In genomic region chr22:29343313-29343805, GRCh38 we compare ENCODE assay signal across 10 cellular contexts. TPM values are rescaled to one million over a fixed set of nuclear protein-coding genes. Genes with fewer than 3 reads are reported as not detected.
DNase-seq lines count a peak whose midpoint lies in the region; ATAC-seq and TF ChIP-seq lines count a peak whose summit lies in the region.
"Had no signal": no experiment of that assay in that cellular context is flagged by ENCODE, and none has a peak within 500 bp of the region (broad histone marks: within the 10 kb centered on the region; RNA-seq: fewer than 3 reads in every experiment).

No MANE protein-coding gene starts in this region.

- H3K27ac Mint-ChIP-seq in activated T-cell treated with anti-CD3 and anti-CD28 coated beads, Interleukin-2, amount 50 U/mL, for 72 hours = no peak overlapping the region

- ATAC-seq in activated T-cell treated with anti-CD3 and anti-CD28 coated beads, Interleukin-2, amount 50 U/mL, for 72 hours (replicated peaks in 1 of 2) = peak; percentile 22 to 73
- ATAC-seq in Right ventricle myocardium superior (ENCODE audit: poor library complexity) (peak; percentile 79), upper lobe of left lung (ENCODE audit: low FRiP score in 2 of 2) (peak in 1 of 2 donors; percentile 1), GM21528 (IDR thresholded peaks at IDR 0.05; ENCODE audit: low FRiP score, unreplicated experiment) (no peak)

- peaks cover 0 to 16% (median 7%) of the 10 kb centered on the region in 4 donors for H3K4me1 ChIP-seq in upper lobe of left lung
- no peaks in the 10 kb centered on the region for H3K4me1 ChIP-seq in Peyer's patch

- TF ChIP-seq POLR2A in upper lobe of left lung (IDR thresholded peaks at IDR 0.05) = no peak
- TF ChIP-seq POLR2A in Peyer's patch (IDR thresholded peaks at IDR 0.05) = no peak

- TF ChIP-seq EP300 in upper lobe of left lung (IDR thresholded peaks at IDR 0.05) = no peak

- H3K9me3 ChIP-seq in upper lobe of left lung (no peaks in the 10 kb centered on the region), Peyer's patch (no peaks in the 10 kb centered on the region)
- H3K9me3 ChIP-seq: adrenal gland had no signal

- H3K4me3 ChIP-seq in upper lobe of left lung (no peak overlapping the region), Peyer's patch (no peak overlapping the region)
- H3K4me3 ChIP-seq: adrenal gland had no signal

- DNase-seq in activated T-cell treated with anti-CD3 and anti-CD28 coated beads, Interleukin-2, amount 50 U/mL, for 72 hours = no peak
- DNase-seq in activated T-cell treated with anti-CD3 and anti-CD28 coated beads for 4 hours (no peak), SK-N-DZ (ENCODE audit: low spot score) (peak; percentile 26), Right ventricle myocardium superior (peak; percentile 80), upper lobe of left lung (peak; percentile 79 to 82), COLO829 (ENCODE audit: low spot score) (no peak), Peyer's patch (no peak)

- H3K27ac ChIP-seq in upper lobe of left lung (no peak overlapping the region), Peyer's patch (no peak overlapping the region)

- peaks cover 3 to 14% of the 10 kb centered on the region in 2 donors for H3K36me3 Mint-ChIP-seq in activated T-cell treated with anti-CD3 and anti-CD28 coated beads, Interleukin-2, amount 50 U/mL, for 72 hours (ENCODE audit: insufficient read depth in 2 of 2)

- intact Hi-C loops in Right ventricle myocardium superior (cut with DNase I) = no loop called here

- H3K36me3 ChIP-seq in upper lobe of left lung (peaks cover 22 to 97% (median 77%) of the 10 kb centered on the region in 4 donors), Peyer's patch (peaks cover 0 to 96% (median 0%) of the 10 kb centered on the region in 3 donors)

- 79 to 84% methylated on average over 4 to 7 of the region's 7 CpGs for WGBS in upper lobe of left lung, 2 donors

- H3K27me3 ChIP-seq in upper lobe of left lung = no peaks in the 10 kb centered on the region
- H3K27me3 ChIP-seq in Peyer's patch = no peaks in the 10 kb centered on the region
- H3K27me3 ChIP-seq: adrenal gland had no signal

- H3K27me3 Mint-ChIP-seq in activated T-cell treated with anti-CD3 and anti-CD28 coated beads, Interleukin-2, amount 50 U/mL, for 72 hours (ENCODE audit: low read depth) = no peaks in the 10 kb centered on the region

- no peak overlapping the region for H3K4me3 Mint-ChIP-seq in activated T-cell treated with anti-CD3 and anti-CD28 coated beads, Interleukin-2, amount 50 U/mL, for 72 hours
- H3K4me3 Mint-ChIP-seq: nephron had no signal

- no peaks in the 10 kb centered on the region for H3K9me3 Mint-ChIP-seq in activated T-cell treated with anti-CD3 and anti-CD28 coated beads, Interleukin-2, amount 50 U/mL, for 72 hours
- H3K9me3 Mint-ChIP-seq: nephron had no signal

- H3K4me1 Mint-ChIP-seq in activated T-cell treated with anti-CD3 and anti-CD28 coated beads, Interleukin-2, amount 50 U/mL, for 72 hours (ENCODE audit: low read depth) = no peaks in the 10 kb centered on the region

- no peak for TF ChIP-seq CTCF in upper lobe of left lung (IDR thresholded peaks at IDR 0.05)
- no peak for TF ChIP-seq CTCF in Peyer's patch (IDR thresholded peaks at IDR 0.05)

RNA-seq across cellular contexts. Expression of gene RASL10A, which starts 27.9 kb away (rescaled TPM):
- under 1 TPM in 1 of 2 donors, not detected in 1; 0.84 TPM for total RNA-seq in activated T-cell treated with anti-CD3 and anti-CD28 coated beads, Interleukin-2, amount 50 U/mL, for 72 hours
- 1.0 TPM in 1 of 2 replicates, not detected in the other for polyA plus RNA-seq in SK-N-DZ (2014; cell fraction: cytosol; rRNA removed)
- 1.4 and 6.4 TPM in 2 replicates for polyA plus RNA-seq in SK-N-DZ (2014; cell fraction: nucleus; rRNA removed)
- 1.3 TPM for total RNA-seq in Right ventricle myocardium superior
- 10 to 100 TPM in 1 of 6 donors, 1 to 10 TPM in 5; 1.2 to 33.5 (median 2.0) TPM for total RNA-seq in upper lobe of left lung
- total RNA-seq in Peyer's patch = 1 to 10 TPM in 2 of 4 donors, under 1 TPM in 1, not detected in 1; 0.85 to 9.0 (median 5.6) TPM

RNA-seq across cellular contexts. Expression of gene GAS2L1, which starts 36.9 kb away (rescaled TPM):
- under 1 TPM; 0.41 to 0.79 TPM for total RNA-seq in activated T-cell treated with anti-CD3 and anti-CD28 coated beads, Interleukin-2, amount 50 U/mL, for 72 hours
- 4.5 and 4.6 TPM in 2 replicates for polyA plus RNA-seq in SK-N-DZ (2014; cell fraction: cytosol; rRNA removed)
- 7.8 and 10.7 TPM in 2 replicates for polyA plus RNA-seq in SK-N-DZ (2014; cell fraction: nucleus; rRNA removed)
- 24.4 TPM for total RNA-seq in Right ventricle myocardium superior
- total RNA-seq in upper lobe of left lung = 10 to 100 TPM; 14.4 to 63.4 (median 36.1) TPM
- 10 to 100 TPM; 20.6 to 63.1 (median 35.6) TPM for total RNA-seq in Peyer's patch

RNA-seq across cellular contexts. Expression of gene AP1B1, which starts 45.0 kb away (rescaled TPM):
- 10 to 100 TPM; 57.9 to 59.8 TPM for total RNA-seq in activated T-cell treated with anti-CD3 and anti-CD28 coated beads, Interleukin-2, amount 50 U/mL, for 72 hours
- polyA plus RNA-seq in SK-N-DZ (2014; cell fraction: cytosol; rRNA removed) = 37.4 and 45.3 TPM in 2 replicates
- 39.8 and 58.2 TPM in 2 replicates for polyA plus RNA-seq in SK-N-DZ (2014; cell fraction: nucleus; rRNA removed)
- total RNA-seq in Right ventricle myocardium superior = 25.6 TPM
- 100 to 1,000 TPM in 1 of 6 donors, 10 to 100 TPM in 5; 44.7 to 162 (median 80.7) TPM for total RNA-seq in upper lobe of left lung
- 100 to 1,000 TPM; 109 to 135 (median 124) TPM for total RNA-seq in Peyer's patch

Comparison
In these comparisons a context has a peak if more than half of its experiments do, and no peak if none do; other contexts are left out.
1. DNase-seq: peak in SK-N-DZ (single experiment), Right ventricle myocardium superior (single experiment) and upper lobe of left lung (2 of 2); none in activated T-cell treated with anti-CD3 and anti-CD28 coated beads, Interleukin-2, amount 50 U/mL, for 72 hours (0 of 2), activated T-cell treated with anti-CD3 and anti-CD28 coated beads for 4 hours (single experiment), COLO829 (single experiment) and Peyer's patch (0 of 3).
2. RNA of gene GAS2L1, which starts 36.9 kb away (total RNA-seq): 14.4 to 63.4 TPM in upper lobe of left lung, 20.6 to 63.1 TPM in Peyer's patch and 24.4 TPM in Right ventricle myocardium superior (single experiment); 0.41 to 0.79 TPM in activated T-cell treated with anti-CD3 and anti-CD28 coated beads, Interleukin-2, amount 50 U/mL, for 72 hours; every median in the first group is over 4 times any median in the second.